23 cellular contexts compared by ENCODE assay signal in the genomic region with DNA sequence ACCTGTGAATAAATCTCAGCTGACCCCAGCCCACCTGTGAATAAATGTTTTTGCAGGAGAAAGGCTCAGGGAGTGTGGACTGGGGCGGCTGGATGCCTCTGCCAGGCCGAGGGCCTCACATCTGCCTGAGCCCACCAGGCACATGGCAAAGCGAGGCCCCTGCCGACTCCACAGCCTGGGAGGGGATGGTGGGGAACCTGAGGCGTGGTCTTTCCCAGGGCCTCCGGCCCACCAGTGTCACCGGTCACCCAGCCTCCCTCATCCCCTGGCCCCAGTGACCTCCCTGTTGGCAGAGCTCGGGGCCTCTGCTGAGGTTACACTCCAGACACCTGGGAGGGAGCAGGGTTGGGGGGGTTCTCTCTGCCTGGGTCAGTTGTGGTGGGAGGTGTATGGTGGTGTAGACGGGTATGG. TPM values are rescaled to one million over a fixed set of nuclear protein-coding genes. Genes with fewer than 3 reads are reported as not detected.
A peak's percentile ranks its signal among the peaks of the same experiment; 100 is the strongest.
DNase-seq lines count a peak whose midpoint lies in the region; ATAC-seq and TF ChIP-seq lines count a peak whose summit lies in the region.
"Had no signal": no experiment of that assay in that cellular context is flagged by ENCODE, and none has a peak within 500 bp of the region (broad histone marks: within the 10 kb centered on the region; RNA-seq: fewer than 3 reads in every experiment).

No MANE protein-coding gene starts in this region.

- no peak for TF ChIP-seq POLR2A in gastrocnemius medialis (IDR thresholded peaks at IDR 0.05)

- H3K27me3 Mint-ChIP-seq in nephron progenitor cell (ENCODE audit: low read depth, poor library complexity), result no peaks in the 10 kb centered on the region
- H3K27me3 Mint-ChIP-seq: CD4-positive, CD25-positive, alpha-beta regulatory T cell; IgD-negative memory B cell had no signal

- no peaks in the 10 kb centered on the region for H3K9me3 Mint-ChIP-seq in nephron progenitor cell
- H3K9me3 Mint-ChIP-seq: CD4-positive, CD25-positive, alpha-beta regulatory T cell; IgD-negative memory B cell had no signal

- peaks cover 0 to 5% of the 10 kb centered on the region in 2 donors for H3K4me1 ChIP-seq in gastrocnemius medialis
- H3K4me1 ChIP-seq: SJSA1 had no signal

- H3K4me1 Mint-ChIP-seq in nephron progenitor cell, result peaks cover 11% of the 10 kb centered on the region
- H3K4me1 Mint-ChIP-seq: IgD-negative memory B cell had no signal

- intact Hi-C loops in gastrocnemius medialis (cut with DNase I; ENCODE audit: low total_unique reads) (loop anchor here (5.0 to 10.0 kb wide), 3 partner anchors 55 to 465 kb away; a partner anchor contains a TSS), sciatic nerve (cut with DNase I) (loop anchor here (10.0 kb wide), 1 partner anchor 452 kb away; no protein-coding TSS in a partner anchor)

- H3K4me3 ChIP-seq in gastrocnemius medialis, result no peak overlapping the region
- H3K4me3 ChIP-seq: GM23248, SJSA1 had no signal

- H3K27me3 ChIP-seq in gastrocnemius medialis, result no peaks in the 10 kb centered on the region
- H3K27me3 ChIP-seq: SJSA1 had no signal

- H3K27ac Mint-ChIP-seq in nephron progenitor cell, result no peak overlapping the region
- H3K27ac Mint-ChIP-seq: CD4-positive, CD25-positive, alpha-beta regulatory T cell had no signal

- H3K9me3 ChIP-seq in gastrocnemius medialis, result no peaks in the 10 kb centered on the region
- H3K9me3 ChIP-seq: SJSA1 had no signal

- peak; percentile 9 for DNase-seq in activated CD8-positive, alpha-beta memory T cell treated with anti-CD3 and anti-CD28 coated beads, Interleukin-2, amount 50 U/mL, for 4 hours
- no peak for DNase-seq in activated CD8-positive, alpha-beta memory T cell treated with anti-CD3 and anti-CD28 coated beads for 24 hours
- peak; percentile 0 for DNase-seq in stimulated activated CD4-positive, alpha-beta T cell treated with anti-CD3 and anti-CD28 coated beads, Interleukin-4, amount 100 ng/mL, for 1 hour
- no peak for DNase-seq in stimulated activated CD4-positive, alpha-beta T cell treated with anti-CD3 and anti-CD28 coated beads, Interleukin-4, amount 100 ng/mL, for 4 hours
- DNase-seq in nephron progenitor cell (peak; percentile 2), gastrocnemius medialis (no peak), germinal center (ENCODE audit: low spot score) (no peak), sciatic nerve (ENCODE audit: low spot score) (no peak)
- DNase-seq: CD4-positive, CD25-positive, alpha-beta regulatory T cell; DMS153; DND-41; GM23248; H7; MM.1S; NCI-H2029; NCI-H446 treated with DMSO at 0.1 percent for 48 hours; NCI-H526; NCI-H82; NK-92 treated with Interleukin-12 subunit alpha and Interleukin-12 subunit beta, amount 100 ng/mL, for 24 hours; PC-3 had no signal

- in situ Hi-C loops in gastrocnemius medialis (cut with MboI; ENCODE audit: low sequenced_read_pairs in 4 of 4), result no loop called here

- H3K4me3 Mint-ChIP-seq in nephron progenitor cell, result no peak overlapping the region
- H3K4me3 Mint-ChIP-seq: CD4-positive, CD25-positive, alpha-beta regulatory T cell; IgD-negative memory B cell had no signal

- ATAC-seq in gastrocnemius medialis (no peak), sciatic nerve (no peak)
- ATAC-seq: PC-3 had no signal

- H3K36me3 Mint-ChIP-seq in nephron progenitor cell (ENCODE audit: low read depth), result peaks cover 4% of the 10 kb centered on the region
- H3K36me3 Mint-ChIP-seq: CD4-positive, CD25-positive, alpha-beta regulatory T cell; IgD-negative memory B cell had no signal

- H3K36me3 ChIP-seq in gastrocnemius medialis, result peaks cover 0 to 24% of the 10 kb centered on the region in 2 donors

- no peak for TF ChIP-seq CTCF in nephron progenitor cell (IDR thresholded peaks at IDR 0.05)
- TF ChIP-seq CTCF in gastrocnemius medialis (IDR thresholded peaks at IDR 0.05 in 4 of 5, conservative IDR thresholded peaks at IDR 0.05 in 1 of 5), result no peak

- no peak overlapping the region for H3K27ac ChIP-seq in gastrocnemius medialis
- H3K27ac ChIP-seq: GM23248, KMS-11, SJSA1 had no signal

RNA-seq across cellular contexts. Expression of a gene that starts 8.2 kb away (rescaled TPM):
- total RNA-seq in gastrocnemius medialis (10 to 100 TPM; 11.1 to 24.0 (median 21.2) TPM), sciatic nerve (14.5 TPM)

RNA-seq across cellular contexts. Expression of a gene that starts 8.3 kb away (rescaled TPM):
- 1 to 10 TPM; 5.8 to 7.8 (median 6.5) TPM for total RNA-seq in gastrocnemius medialis
- 17.7 TPM for total RNA-seq in sciatic nerve

Comparison
In these comparisons a context has a peak if more than half of its experiments do, and no peak if none do; other contexts are left out.
1. DNase-seq: peak in activated CD8-positive, alpha-beta memory T cell treated with anti-CD3 and anti-CD28 coated beads, Interleukin-2, amount 50 U/mL, for 4 hours (single experiment), stimulated activated CD4-positive, alpha-beta T cell treated with anti-CD3 and anti-CD28 coated beads, Interleukin-4, amount 100 ng/mL, for 1 hour (single experiment) and nephron progenitor cell (single experiment); none in activated CD8-positive, alpha-beta memory T cell treated with anti-CD3 and anti-CD28 coated beads for 24 hours (single experiment), stimulated activated CD4-positive, alpha-beta T cell treated with anti-CD3 and anti-CD28 coated beads, Interleukin-4, amount 100 ng/mL, for 4 hours (0 of 2), gastrocnemius medialis (0 of 2), germinal center (single experiment) and sciatic nerve (single experiment).